32 cellular contexts compared by ENCODE assay signal in genomic region chr17:8067806-8068205, GRCh38. TPM values are rescaled to one million over a fixed set of nuclear protein-coding genes. Genes with fewer than 3 reads are reported as not detected.
"Had no signal": no experiment of that assay in that cellular context is flagged by ENCODE, and none has a peak within 500 bp of the region (broad histone marks: within the 10 kb centered on the region; RNA-seq: fewer than 3 reads in every experiment).

No MANE protein-coding gene starts in this region.

- H3K27me3 ChIP-seq: ovary had no signal

- H3K27ac ChIP-seq: body of pancreas, cardiac muscle cell, foreskin keratinocyte, left lung, neutrophil, ovary, skin epidermis, thyroid gland had no signal

- H3K36me3 ChIP-seq: cardiac muscle cell, esophagus muscularis mucosa, left lung, neutrophil, ovary, prostate gland, thyroid gland, upper lobe of left lung had no signal

- H3K4me3 Mint-ChIP-seq: activated B cell treated with CpG ODN at 0.5 μM for 24 hours; activated CD8-positive, alpha-beta memory T cell treated with anti-CD3 and anti-CD28 coated beads, Interleukin-2, amount 10 ng/mL, durations not matched to agents 7 days and 5 days; activated CD8-positive, alpha-beta T cell treated with anti-CD3 and anti-CD28 coated beads, Interleukin-2, amount 10 ng/mL, durations not matched to agents 7 days and 5 days; activated naive CD8-positive, alpha-beta T cell; naive B cell; nephron progenitor cell; stimulated activated memory B cell treated with anti-CD40 and anti-IgM and Interleukin-4, amounts not matched to agents 10 μg/mL and 1 μg/mL and 100 μg/mL, for 72 hours; stimulated activated naive CD8-positive, alpha-beta T cell treated with anti-CD3 and anti-CD28 coated beads, Interleukin-15, amount 100 ng/mL, for 72 hours; T-helper 17 cell had no signal

- H3K9me3 ChIP-seq: body of pancreas, esophagus muscularis mucosa, left lung, neutrophil, ovary, prostate gland, thyroid gland, upper lobe of left lung had no signal

- H3K36me3 Mint-ChIP-seq: activated CD8-positive, alpha-beta memory T cell treated with anti-CD3 and anti-CD28 coated beads, Interleukin-2, amount 10 ng/mL, durations not matched to agents 7 days and 5 days; activated naive CD8-positive, alpha-beta T cell; naive B cell; stimulated activated memory B cell treated with anti-CD40 and anti-IgM and Interleukin-4, amounts not matched to agents 10 μg/mL and 1 μg/mL and 100 μg/mL, for 72 hours had no signal

- H3K27ac Mint-ChIP-seq: activated B cell treated with CpG ODN at 0.5 μM for 24 hours; activated CD8-positive, alpha-beta memory T cell treated with anti-CD3 and anti-CD28 coated beads, Interleukin-2, amount 10 ng/mL, durations not matched to agents 7 days and 5 days; activated CD8-positive, alpha-beta T cell treated with anti-CD3 and anti-CD28 coated beads, Interleukin-2, amount 10 ng/mL, durations not matched to agents 7 days and 5 days; activated naive CD8-positive, alpha-beta T cell; nephron progenitor cell; stimulated activated memory B cell treated with anti-CD40 and anti-IgM and Interleukin-4, amounts not matched to agents 10 μg/mL and 1 μg/mL and 100 μg/mL, for 72 hours; stimulated activated naive CD8-positive, alpha-beta T cell treated with anti-CD3 and anti-CD28 coated beads, Interleukin-15, amount 100 ng/mL, for 72 hours; T-helper 17 cell had no signal

- H3K4me1 ChIP-seq: foreskin keratinocyte, prostate gland had no signal

- H3K4me3 ChIP-seq: body of pancreas, cardiac muscle cell, esophagus muscularis mucosa, left lung, lung, ovary, prostate gland, skin epidermis, thyroid gland, upper lobe of left lung had no signal

- DNase-seq: activated B cell treated with CpG ODN at 0.5 μM for 24 hours; activated CD4-positive, alpha-beta T cell treated with anti-CD3 and anti-CD28 coated beads, Interleukin-2, amount 50 U/mL, for 1 hour; activated CD8-positive, alpha-beta memory T cell treated with anti-CD3 and anti-CD28 coated beads, Interleukin-2, amount 10 ng/mL, durations not matched to agents 7 days and 5 days; activated CD8-positive, alpha-beta T cell treated with anti-CD3 and anti-CD28 coated beads, Interleukin-2, amount 10 ng/mL, durations not matched to agents 7 days and 5 days; activated naive CD4-positive, alpha-beta T cell; activated T-cell treated with anti-CD3 and anti-CD28 coated beads, Interleukin-2, amount 50 U/mL, for 48 hours; anterior cingulate cortex; body of pancreas; cortex of kidney; foreskin keratinocyte; left lung; naive B cell; nephron progenitor cell; ovary; retina; stimulated activated CD4-positive, alpha-beta T cell treated with anti-CD3 and anti-CD28 coated beads, Interleukin-4, amount 100 ng/mL, for 4 hours; stimulated activated CD8-positive, alpha-beta memory T cell treated with anti-CD3 and anti-CD28 coated beads, Interleukin-4, amount 100 ng/mL, for 48 hours; stimulated activated naive CD8-positive, alpha-beta T cell treated with anti-CD3 and anti-CD28 coated beads, Interleukin-15, amount 100 ng/mL, for 72 hours; substantia nigra; T-helper 17 cell; thyroid gland; upper lobe of left lung had no signal

- ATAC-seq: activated CD8-positive, alpha-beta memory T cell treated with anti-CD3 and anti-CD28 coated beads, Interleukin-2, amount 10 ng/mL, durations not matched to agents 7 days and 5 days; activated CD8-positive, alpha-beta T cell treated with anti-CD3 and anti-CD28 coated beads, Interleukin-2, amount 10 ng/mL, durations not matched to agents 7 days and 5 days; body of pancreas; foreskin keratinocyte; sciatic nerve; stimulated activated memory B cell treated with anti-CD40 and anti-IgM and Interleukin-4, amounts not matched to agents 10 μg/mL and 1 μg/mL and 100 μg/mL, for 72 hours; stimulated activated naive CD8-positive, alpha-beta T cell treated with anti-CD3 and anti-CD28 coated beads, Interleukin-15, amount 100 ng/mL, for 72 hours; T-helper 17 cell had no signal

- H3K9me3 Mint-ChIP-seq: activated B cell treated with CpG ODN at 0.5 μM for 24 hours; nephron progenitor cell; stimulated activated memory B cell treated with anti-CD40 and anti-IgM and Interleukin-4, amounts not matched to agents 10 μg/mL and 1 μg/mL and 100 μg/mL, for 72 hours; stimulated activated naive CD8-positive, alpha-beta T cell treated with anti-CD3 and anti-CD28 coated beads, Interleukin-15, amount 100 ng/mL, for 72 hours had no signal

RNA-seq across cellular contexts. Expression of gene ALOX12B, which starts 19.7 kb away (rescaled TPM):
- total RNA-seq: body of pancreas, esophagus muscularis mucosa, sciatic nerve, T-helper 17 cell, thyroid gland, upper lobe of left lung had no signal
- polyA plus RNA-seq: ovary had no signal

RNA-seq across cellular contexts. Expression of gene ALOX15B, which starts 28.9 kb away (rescaled TPM):
- total RNA-seq: activated B cell treated with CpG ODN at 0.5 μM for 24 hours; activated CD8-positive, alpha-beta memory T cell treated with anti-CD3 and anti-CD28 coated beads, Interleukin-2, amount 10 ng/mL, durations not matched to agents 7 days and 5 days; activated CD8-positive, alpha-beta T cell treated with anti-CD3 and anti-CD28 coated beads, Interleukin-2, amount 10 ng/mL, durations not matched to agents 7 days and 5 days; chondrocyte; sciatic nerve; T-helper 17 cell had no signal

RNA-seq across cellular contexts. Expression of gene ALOXE3, which starts 50.5 kb away (rescaled TPM):
- total RNA-seq: activated B cell treated with CpG ODN at 0.5 μM for 24 hours; activated CD8-positive, alpha-beta memory T cell treated with anti-CD3 and anti-CD28 coated beads, Interleukin-2, amount 10 ng/mL, durations not matched to agents 7 days and 5 days; activated CD8-positive, alpha-beta T cell treated with anti-CD3 and anti-CD28 coated beads, Interleukin-2, amount 10 ng/mL, durations not matched to agents 7 days and 5 days; body of pancreas; cardiac muscle cell; esophagus muscularis mucosa; ovary; sciatic nerve; T-helper 17 cell; thyroid gland; upper lobe of left lung had no signal

RNA-seq across cellular contexts. Expression of gene HES7, which starts 56.1 kb away (rescaled TPM):
- total RNA-seq: body of pancreas, T-helper 17 cell had no signal
